10 cellular contexts compared by ENCODE assay signal in genomic region chr4:26723216-26723615, GRCh38.
DNase-seq lines count a peak whose midpoint lies in the region; ATAC-seq and TF ChIP-seq lines count a peak whose summit lies in the region.
"Had no signal": no experiment of that assay in that cellular context is flagged by ENCODE, and none has a peak within 500 bp of the region (broad histone marks: within the 10 kb centered on the region; RNA-seq: fewer than 3 reads in every experiment).

No MANE protein-coding gene starts in this region.

- DNase-seq in CD8-positive, alpha-beta memory T cell = peak in 1 of 5 donors; percentile 41
- DNase-seq in type B pancreatic cell (ENCODE audit: extremely low spot score, unreplicated experiment) = no peak
- DNase-seq in stimulated activated CD4-positive, alpha-beta T cell treated with anti-CD3 and anti-CD28 coated beads, Interleukin-12 subunit alpha, Interleukin-12 subunit beta, amount 100 ng/mL, for 4 hours = no peak
- DNase-seq in LoVo (ENCODE audit: low spot score) = no peak
- DNase-seq in activated effector memory CD4-positive, alpha-beta T cell treated with anti-CD3 and anti-CD28 coated beads, Interleukin-2, amount 50 U/mL, for 16 hours = no peak
- DNase-seq: activated CD4-positive, alpha-beta T cell treated with anti-CD3 and anti-CD28 coated beads, Interleukin-2, amount 50 U/mL, for 1 hour had no signal

- TF ChIP-seq CTCF in type B pancreatic cell (conservative IDR thresholded peaks at IDR 0.05) = no peak

- H3K4me3 Mint-ChIP-seq in CD8-positive, alpha-beta memory T cell = peak overlapping the region in 3 of 7 donors; percentile 10 to 24 (median 14)
- no peak overlapping the region for H3K4me3 Mint-ChIP-seq in type B pancreatic cell
- H3K4me3 Mint-ChIP-seq: memory B cell had no signal

- CTCF ChIA-PET in CD8-positive, alpha-beta memory T cell (lab: Charles Lee) = interaction anchor here (1.1 to 1.5 kb wide), 2 partner anchors 264 to 287 kb away, joined by 3 read pairs; no protein-coding TSS in a partner anchor

- H3K9me3 Mint-ChIP-seq in CD8-positive, alpha-beta memory T cell = no peaks in the 10 kb centered on the region
- no peaks in the 10 kb centered on the region for H3K9me3 Mint-ChIP-seq in type B pancreatic cell
- H3K9me3 Mint-ChIP-seq: memory B cell had no signal

- POLR2A ChIA-PET in CD8-positive, alpha-beta memory T cell (lab: Charles Lee) = no interaction called here

- no peaks in the 10 kb centered on the region for H3K27me3 ChIP-seq in CD8-positive, alpha-beta memory T cell (ENCODE audit: insufficient read depth, low read length, poor library complexity, severe bottlenecking)

- H3K4me1 Mint-ChIP-seq in CD8-positive, alpha-beta memory T cell = peaks cover 26 to 30% (median 29%) of the 10 kb centered on the region in 3 donors
- H3K4me1 Mint-ChIP-seq in type B pancreatic cell (ENCODE audit: unreplicated experiment) = peaks cover 13% of the 10 kb centered on the region

- H3K9me3 ChIP-seq in CD8-positive, alpha-beta memory T cell (ENCODE audit: low read length) = no peaks in the 10 kb centered on the region

- H3K27me3 Mint-ChIP-seq in CD8-positive, alpha-beta memory T cell = no peaks in the 10 kb centered on the region
- no peaks in the 10 kb centered on the region for H3K27me3 Mint-ChIP-seq in type B pancreatic cell
- H3K27me3 Mint-ChIP-seq: memory B cell had no signal

- peak overlapping the region in 7 of 8 donors; percentile 0 to 85 (median 71) for H3K27ac Mint-ChIP-seq in CD8-positive, alpha-beta memory T cell
- no peak overlapping the region for H3K27ac Mint-ChIP-seq in type B pancreatic cell
- H3K27ac Mint-ChIP-seq: memory B cell had no signal

- H3K36me3 ChIP-seq in CD8-positive, alpha-beta memory T cell (ENCODE audit: insufficient read depth, low read length) = no peaks in the 10 kb centered on the region

- H3K27ac ChIP-seq in CD8-positive, alpha-beta memory T cell (ENCODE audit: low read depth, low read length) = no peak overlapping the region

- peak; percentile 93 for ATAC-seq in GM19043 (IDR thresholded peaks at IDR 0.05; ENCODE audit: low read depth, unreplicated experiment)
- peak; percentile 97 for ATAC-seq in HG02798 (IDR thresholded peaks at IDR 0.05; ENCODE audit: poor library complexity, unreplicated experiment)
- ATAC-seq in HG03571 (IDR thresholded peaks at IDR 0.05; ENCODE audit: unreplicated experiment) = peak; percentile 92

- H3K36me3 Mint-ChIP-seq in CD8-positive, alpha-beta memory T cell = peaks cover 5 to 21% (median 10%) of the 10 kb centered on the region in 3 donors
- peaks cover 13% of the 10 kb centered on the region for H3K36me3 Mint-ChIP-seq in type B pancreatic cell

- H3K4me3 ChIP-seq in CD8-positive, alpha-beta memory T cell (ENCODE audit: low read length) = no peak overlapping the region

- H3K4me1 ChIP-seq in CD8-positive, alpha-beta memory T cell (ENCODE audit: insufficient read depth, low read length) = peaks cover 17% of the 10 kb centered on the region
